In genomic region chr17:10036511-10037061, GRCh38 we compare ENCODE assay signal across 14 cellular contexts.
DNase-seq lines count a peak whose midpoint lies in the region; ATAC-seq and TF ChIP-seq lines count a peak whose summit lies in the region.
"Had no signal": no experiment of that assay in that cellular context is flagged by ENCODE, and none has a peak within 500 bp of the region (broad histone marks: within the 10 kb centered on the region; RNA-seq: fewer than 3 reads in every experiment).

No MANE protein-coding gene starts in this region.

- H3K4me2 ChIP-seq in GM23248 (ENCODE audit: unreplicated experiment): no peak overlapping the region
- H3K4me2 ChIP-seq in smooth muscle cell: no peak overlapping the region

- no peak overlapping the region for H3K27ac ChIP-seq in GM23248
- peak overlapping the region; percentile 70 to 80 (median 80) for H3K27ac ChIP-seq in esophagus muscularis mucosa (replicated peaks in 1 of 4)
- H3K27ac ChIP-seq in smooth muscle cell (ENCODE audit: low read depth): peak overlapping the region; percentile 44
- H3K27ac ChIP-seq: C4-2B had no signal

- H3K27me3 ChIP-seq in GM23248 (replicated peaks; ENCODE audit: insufficient read depth) (no peaks in the 10 kb centered on the region), esophagus muscularis mucosa (no peaks in the 10 kb centered on the region), smooth muscle cell (ENCODE audit: low read depth) (no peaks in the 10 kb centered on the region)

- no peak overlapping the region for H3K4me3 Mint-ChIP-seq in mesothelial cell of epicardium
- no peak overlapping the region for H3K4me3 Mint-ChIP-seq in activated naive CD4-positive, alpha-beta T cell treated with anti-CD3 and anti-CD28 coated beads, Interleukin-2, amount 10 ng/mL, durations not matched to agents 7 days and 5 days
- no peak overlapping the region for H3K4me3 Mint-ChIP-seq in activated CD4-positive, alpha-beta T cell treated with anti-CD3 and anti-CD28 coated beads for 36 hours

- CTCF ChIA-PET in activated naive CD4-positive, alpha-beta T cell treated with anti-CD3 and anti-CD28 coated beads, Interleukin-2, amount 10 ng/mL, durations not matched to agents 7 days and 5 days (lab: Charles Lee): no interaction called here
- CTCF ChIA-PET in activated CD4-positive, alpha-beta T cell treated with anti-CD3 and anti-CD28 coated beads for 36 hours (lab: Charles Lee): no interaction called here

- peak; percentile 22 for TF ChIP-seq POLR2A in esophagus muscularis mucosa (IDR thresholded peaks at IDR 0.05; ENCODE audit: low read depth)

- no peaks in the 10 kb centered on the region for H3K9me2 ChIP-seq in GM23248 (ENCODE audit: insufficient read depth)

- no peaks in the 10 kb centered on the region for H4K20me1 ChIP-seq in GM23248 (ENCODE audit: insufficient read depth)
- peaks cover 100% of the 10 kb centered on the region for H4K20me1 ChIP-seq in smooth muscle cell (ENCODE audit: low read depth)

- peak; percentile 40 for DNase-seq in GM23248
- no peak for DNase-seq in esophagus muscularis mucosa (ENCODE audit: extremely low spot score)
- no peak for DNase-seq in mesothelial cell of epicardium (ENCODE audit: low spot score in 2 of 2, unreplicated experiment in 2 of 2)
- DNase-seq in smooth muscle cell (lab: John Stamatoyannopoulos, UW; ENCODE audit: unreplicated experiment): no peak
- DNase-seq in activated naive CD4-positive, alpha-beta T cell treated with anti-CD3 and anti-CD28 coated beads, Interleukin-2, amount 10 ng/mL, durations not matched to agents 7 days and 5 days: no peak
- DNase-seq in omental fat pad (ENCODE audit: low spot score): no peak
- DNase-seq in stimulated activated CD4-positive, alpha-beta T cell treated with anti-CD3 and anti-CD28 coated beads, Interleukin-4, amount 100 ng/mL, for 24 hours: no peak
- no peak for DNase-seq in activated CD4-positive, alpha-beta T cell treated with anti-CD3 and anti-CD28 coated beads for 36 hours
- DNase-seq: NCI-H1417 treated with DMSO at 0.1 percent for 48 hours; PC-3; stimulated activated CD4-positive, alpha-beta T cell treated with anti-CD3 and anti-CD28 coated beads, Interleukin-2, amount 100 ng/mL, for 24 hours had no signal

- in situ Hi-C loops in GM23248 (cut with MboI): no loop called here

- TF ChIP-seq CTCF in esophagus muscularis mucosa (IDR thresholded peaks at IDR 0.05): no peak
- TF ChIP-seq CTCF in mesothelial cell of epicardium (IDR thresholded peaks at IDR 0.05; ENCODE audit: unreplicated experiment): no peak
- no peak for TF ChIP-seq CTCF in smooth muscle cell (IDR thresholded peaks at IDR 0.05; ENCODE audit: borderline replicate concordance, insufficient read depth, poor library complexity, severe bottlenecking)
- no peak for TF ChIP-seq CTCF in omental fat pad (IDR thresholded peaks at IDR 0.05)

- no peak for TF ChIP-seq EP300 in esophagus muscularis mucosa (IDR thresholded peaks at IDR 0.05)

- H3F3A ChIP-seq in GM23248 (ENCODE audit: insufficient read depth) (0 out of 2 replicates have a peak, but pooled peaks cover 7% of the 10 kb centered on the region), smooth muscle cell (ENCODE audit: low read depth) (peaks cover 2% of the 10 kb centered on the region)

- ATAC-seq in omental fat pad (ENCODE audit: low FRiP score): no peak
- no peak for ATAC-seq in activated CD4-positive, alpha-beta T cell treated with anti-CD3 and anti-CD28 coated beads for 36 hours
- ATAC-seq: left colon, PC-3 had no signal

- no peaks in the 10 kb centered on the region for H3K9me3 Mint-ChIP-seq in mesothelial cell of epicardium
- H3K9me3 Mint-ChIP-seq in activated naive CD4-positive, alpha-beta T cell treated with anti-CD3 and anti-CD28 coated beads, Interleukin-2, amount 10 ng/mL, durations not matched to agents 7 days and 5 days: peaks cover 2% of the 10 kb centered on the region
- no peaks in the 10 kb centered on the region for H3K9me3 Mint-ChIP-seq in activated CD4-positive, alpha-beta T cell treated with anti-CD3 and anti-CD28 coated beads for 36 hours (ENCODE audit: low read depth)
- H3K9me3 Mint-ChIP-seq: activated T-helper 2 cell treated with anti-CD3 and anti-CD28 coated beads, Interferon-gamma antibody, Interleukin-2, Interleukin-4, amounts not matched to agents 10 μg/mL and 5 μg/mL and 100 μg/mL, durations not matched to agents 14 hours and 24 hours and 36 hours had no signal

- no peaks in the 10 kb centered on the region for H3K36me3 Mint-ChIP-seq in mesothelial cell of epicardium
- no peaks in the 10 kb centered on the region for H3K36me3 Mint-ChIP-seq in activated naive CD4-positive, alpha-beta T cell treated with anti-CD3 and anti-CD28 coated beads, Interleukin-2, amount 10 ng/mL, durations not matched to agents 7 days and 5 days
- no peaks in the 10 kb centered on the region for H3K36me3 Mint-ChIP-seq in activated CD4-positive, alpha-beta T cell treated with anti-CD3 and anti-CD28 coated beads for 36 hours (ENCODE audit: low read depth)

- H3K79me2 ChIP-seq in GM23248 (ENCODE audit: insufficient read depth) (no peaks in the 10 kb centered on the region), smooth muscle cell (ENCODE audit: low read depth) (peaks cover 97% of the 10 kb centered on the region)

- H3K36me3 ChIP-seq in GM23248 (ENCODE audit: low read depth) (no peaks in the 10 kb centered on the region), esophagus muscularis mucosa (peaks cover 0 to 3% (median 0%) of the 10 kb centered on the region in 4 donors), smooth muscle cell (ENCODE audit: low read depth) (no peaks in the 10 kb centered on the region)

- H3K4me1 ChIP-seq in GM23248 (ENCODE audit: insufficient read depth): peaks cover 10% of the 10 kb centered on the region
- peaks cover 0 to 44% (median 36%) of the 10 kb centered on the region in 4 donors for H3K4me1 ChIP-seq in esophagus muscularis mucosa
- H3K4me1 ChIP-seq in smooth muscle cell (ENCODE audit: low read depth): peaks cover 25% of the 10 kb centered on the region

- H3K4me3 ChIP-seq in GM23248 (no peak overlapping the region), esophagus muscularis mucosa (peak overlapping the region; percentile 41 to 53 (median 44)), smooth muscle cell (no peak overlapping the region)

- H3K27ac Mint-ChIP-seq in mesothelial cell of epicardium: peak overlapping the region; percentile 22
- H3K27ac Mint-ChIP-seq in activated naive CD4-positive, alpha-beta T cell treated with anti-CD3 and anti-CD28 coated beads, Interleukin-2, amount 10 ng/mL, durations not matched to agents 7 days and 5 days: no peak overlapping the region
- H3K27ac Mint-ChIP-seq in activated CD4-positive, alpha-beta T cell treated with anti-CD3 and anti-CD28 coated beads for 36 hours: no peak overlapping the region
- H3K27ac Mint-ChIP-seq: activated T-helper 2 cell treated with anti-CD3 and anti-CD28 coated beads, Interferon-gamma antibody, Interleukin-2, Interleukin-4, amounts not matched to agents 10 μg/mL and 5 μg/mL and 100 μg/mL, durations not matched to agents 14 hours and 24 hours and 36 hours had no signal

- H3K9ac ChIP-seq in GM23248: no peak overlapping the region
- H3K9ac ChIP-seq in smooth muscle cell (ENCODE audit: low read depth): no peak overlapping the region

- peaks cover 18% of the 10 kb centered on the region for H3K4me1 Mint-ChIP-seq in mesothelial cell of epicardium
- H3K4me1 Mint-ChIP-seq in activated naive CD4-positive, alpha-beta T cell treated with anti-CD3 and anti-CD28 coated beads, Interleukin-2, amount 10 ng/mL, durations not matched to agents 7 days and 5 days: no peaks in the 10 kb centered on the region
- H3K4me1 Mint-ChIP-seq in activated CD4-positive, alpha-beta T cell treated with anti-CD3 and anti-CD28 coated beads for 36 hours: peaks cover 5% of the 10 kb centered on the region

- intact Hi-C loops in esophagus muscularis mucosa (cut with DNase I): no loop called here
- intact Hi-C loops in activated CD4-positive, alpha-beta T cell treated with anti-CD3 and anti-CD28 coated beads for 36 hours (cut with DNase I, micrococcal nuclease): no loop called here

- H3K27me3 Mint-ChIP-seq in mesothelial cell of epicardium (ENCODE audit: low read depth): no peaks in the 10 kb centered on the region
- no peaks in the 10 kb centered on the region for H3K27me3 Mint-ChIP-seq in activated naive CD4-positive, alpha-beta T cell treated with anti-CD3 and anti-CD28 coated beads, Interleukin-2, amount 10 ng/mL, durations not matched to agents 7 days and 5 days
- H3K27me3 Mint-ChIP-seq in activated CD4-positive, alpha-beta T cell treated with anti-CD3 and anti-CD28 coated beads for 36 hours: no peaks in the 10 kb centered on the region

- H3K9me3 ChIP-seq in GM23248 (ENCODE audit: low read depth): no peaks in the 10 kb centered on the region
- H3K9me3 ChIP-seq in esophagus muscularis mucosa: no peaks in the 10 kb centered on the region
- H3K9me3 ChIP-seq in smooth muscle cell (replicated peaks; ENCODE audit: low read depth): no peaks in the 10 kb centered on the region

- POLR2A ChIA-PET in activated CD4-positive, alpha-beta T cell treated with anti-CD3 and anti-CD28 coated beads for 36 hours (lab: Charles Lee): no interaction called here

- H2AFZ ChIP-seq in GM23248 (peak overlapping the region; percentile 64), smooth muscle cell (ENCODE audit: low read depth) (no peak overlapping the region)

- 35% methylated on average over 11 of the region's 11 CpGs for WGBS in GM23248 (ENCODE audit: low coverage in 1 of 2, low lambda C conversion rate in 2 of 2, missing lambda C conversion rate in 2 of 2), 2 experiments
- WGBS in esophagus muscularis mucosa: 60% methylated on average over 11 of the region's 11 CpGs
- 73% methylated on average over 11 of the region's 11 CpGs for WGBS in smooth muscle cell (ENCODE audit: low lambda C conversion rate)

Comparison
In these comparisons a context has a peak if more than half of its experiments do, and no peak if none do; other contexts are left out.
1. H3K4me3 ChIP-seq: peak in esophagus muscularis mucosa (4 of 4); none in GM23248 (single experiment) and smooth muscle cell (single experiment).